ENCODE assay signal across 15 cellular contexts in the genomic region with DNA sequence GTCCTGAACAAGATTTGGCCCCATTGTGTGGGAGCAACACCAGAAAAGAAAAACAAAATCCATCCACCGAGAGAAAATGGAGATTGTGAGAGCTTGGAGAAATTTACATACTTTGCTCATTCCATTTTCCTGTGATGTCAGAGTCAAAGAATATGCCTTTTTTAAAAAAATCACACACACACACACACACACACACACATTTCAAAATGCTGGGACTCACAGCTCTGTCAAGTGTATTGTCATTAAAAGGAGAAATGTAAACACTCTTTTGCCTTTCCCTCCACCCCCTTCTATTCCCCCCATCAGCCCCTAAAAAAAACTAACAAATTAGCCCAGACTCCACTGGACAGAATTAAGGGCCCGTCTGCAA. TPM values are rescaled to one million over a fixed set of nuclear protein-coding genes. Genes with fewer than 3 reads are reported as not detected.
DNase-seq lines count a peak whose midpoint lies in the region; ATAC-seq, FAIRE-seq and TF ChIP-seq lines count a peak whose summit lies in the region.
"Had no signal": no experiment of that assay in that cellular context is flagged by ENCODE, and none has a peak within 500 bp of the region (broad histone marks: within the 10 kb centered on the region; RNA-seq: fewer than 3 reads in every experiment).

No MANE protein-coding gene starts in this region.

- peak overlapping the region; percentile 45 for H2AFZ ChIP-seq in keratinocyte (ENCODE audit: control insufficient read depth, low read length)

- TF ChIP-seq CTCF in HFFc6 (IDR thresholded peaks at IDR 0.05) (no peak), body of pancreas (IDR thresholded peaks at IDR 0.05) (no peak), keratinocyte (optimal IDR thresholded peaks at IDR 0.05 in 1 of 3, IDR thresholded peaks at IDR 0.05 in 1 of 3, conservative IDR thresholded peaks at IDR 0.05 in 1 of 3; ENCODE audit: extremely low read depth in 1 of 3, insufficient read depth in 2 of 3, low read length in 3 of 3) (no peak), thyroid gland (IDR thresholded peaks at IDR 0.05) (no peak)

- no peak for FAIRE-seq in keratinocyte (lab: Jason Lieb, UNC)

- ATAC-seq in body of pancreas (no peak), GM18873 (IDR thresholded peaks at IDR 0.05; ENCODE audit: low FRiP score, unreplicated experiment) (no peak)
- ATAC-seq: stimulated activated memory B cell treated with anti-CD40 and anti-IgM and Interleukin-4, amounts not matched to agents 10 μg/mL and 1 μg/mL and 100 μg/mL, for 72 hours had no signal

- TF ChIP-seq POLR2A in body of pancreas (IDR thresholded peaks at IDR 0.05) (no peak), thyroid gland (IDR thresholded peaks at IDR 0.05) (no peak)

- H3K79me2 ChIP-seq in keratinocyte (ENCODE audit: control insufficient read depth, insufficient read depth, low read length), result no peaks in the 10 kb centered on the region

- dilution Hi-C loops in keratinocyte (cut with MboI; ENCODE audit: extremely low pct_ligation_motif_present, low sequenced_read_pairs), result no loop called here

- H3K27ac Mint-ChIP-seq in HFFc6, result peak overlapping the region; percentile 79
- H3K27ac Mint-ChIP-seq: CD4-positive, CD25-positive, alpha-beta regulatory T cell; stimulated activated memory B cell treated with anti-CD40 and anti-IgM and Interleukin-4, amounts not matched to agents 10 μg/mL and 1 μg/mL and 100 μg/mL, for 72 hours had no signal

- H3K4me2 ChIP-seq in keratinocyte (ENCODE audit: control insufficient read depth, extremely low read depth, insufficient read depth, low read depth, low read length), result no peak overlapping the region
- H3K4me2 ChIP-seq: KMS-11 had no signal

- peaks cover 6% of the 10 kb centered on the region for H3K36me3 Mint-ChIP-seq in HFFc6 (ENCODE audit: low read depth)
- H3K36me3 Mint-ChIP-seq: CD4-positive, CD25-positive, alpha-beta regulatory T cell; stimulated activated memory B cell treated with anti-CD40 and anti-IgM and Interleukin-4, amounts not matched to agents 10 μg/mL and 1 μg/mL and 100 μg/mL, for 72 hours had no signal

- H3K4me3 Mint-ChIP-seq in HFFc6, result peak overlapping the region; percentile 35; the same call in 1 of the 2 replicates
- H3K4me3 Mint-ChIP-seq: CD4-positive, CD25-positive, alpha-beta regulatory T cell; stimulated activated memory B cell treated with anti-CD40 and anti-IgM and Interleukin-4, amounts not matched to agents 10 μg/mL and 1 μg/mL and 100 μg/mL, for 72 hours had no signal

- H4K20me1 ChIP-seq in keratinocyte (ENCODE audit: control insufficient read depth, extremely low read depth, insufficient read depth, low read length), result no peaks in the 10 kb centered on the region

- peaks cover 56% of the 10 kb centered on the region for H3K4me1 ChIP-seq in body of pancreas
- H3K4me1 ChIP-seq in keratinocyte (ENCODE audit: control insufficient read depth, extremely low read depth, insufficient read depth, low read length), result peaks cover 41% of the 10 kb centered on the region
- peaks cover 62 to 74% of the 10 kb centered on the region in 2 donors for H3K4me1 ChIP-seq in thyroid gland

- no peaks in the 10 kb centered on the region for H3K9me1 ChIP-seq in keratinocyte (ENCODE audit: control insufficient read depth, extremely low read depth, insufficient read depth, low read length)

- DNase-seq in HFFc6, result no peak
- DNase-seq in body of pancreas, result no peak
- no peak for DNase-seq in keratinocyte (ENCODE audit: low read depth, low spot score)
- DNase-seq in thyroid gland, result no peak
- no peak for DNase-seq in NCI-H526 (lab: John Stamatoyannopoulos, UW)
- no peak for DNase-seq in KG1 (lab: John Stamatoyannopoulos, UW)
- DNase-seq: activated CD4-positive, alpha-beta T cell treated with anti-CD3 and anti-CD28 coated beads, Interleukin-2, amount 50 U/mL, for 4 hours; CD4-positive, CD25-positive, alpha-beta regulatory T cell; mammary epithelial cell; NCI-H1105 treated with DMSO at 0.1 percent for 48 hours; NCI-H345 had no signal

- H3K9ac ChIP-seq in keratinocyte (ENCODE audit: control insufficient read depth, extremely low read depth, insufficient read depth, low read length), result peak overlapping the region; percentile 58
- H3K9ac ChIP-seq: KMS-11 had no signal

- peaks cover 80% of the 10 kb centered on the region for H3K4me1 Mint-ChIP-seq in HFFc6 (ENCODE audit: low read depth)
- H3K4me1 Mint-ChIP-seq: CD4-positive, CD25-positive, alpha-beta regulatory T cell; stimulated activated memory B cell treated with anti-CD40 and anti-IgM and Interleukin-4, amounts not matched to agents 10 μg/mL and 1 μg/mL and 100 μg/mL, for 72 hours had no signal

- peaks cover 1% of the 10 kb centered on the region; the same call in 1 of the 2 replicates for H3K27me3 Mint-ChIP-seq in HFFc6 (ENCODE audit: insufficient read depth)
- H3K27me3 Mint-ChIP-seq: CD4-positive, CD25-positive, alpha-beta regulatory T cell had no signal

- H3K9me3 Mint-ChIP-seq in HFFc6, result peaks cover 10% of the 10 kb centered on the region

- H3K9me3 ChIP-seq in body of pancreas, result no peaks in the 10 kb centered on the region
- H3K9me3 ChIP-seq in keratinocyte (ENCODE audit: control insufficient read depth, low read depth, low read length), result peaks cover 5% of the 10 kb centered on the region
- H3K9me3 ChIP-seq in thyroid gland, result no peaks in the 10 kb centered on the region
- H3K9me3 ChIP-seq: adrenal gland had no signal

- H3K36me3 ChIP-seq in body of pancreas (replicated peaks in 1 of 2; ENCODE audit: insufficient read depth in 1 of 2, low read depth in 2 of 2), result no peaks in the 10 kb centered on the region
- H3K36me3 ChIP-seq in keratinocyte (ENCODE audit: control insufficient read depth in 2 of 2, extremely low read depth in 1 of 2, insufficient read depth in 2 of 2, low read length in 2 of 2), result no peaks in the 10 kb centered on the region
- H3K36me3 ChIP-seq in thyroid gland, result no peaks in the 10 kb centered on the region
- H3K36me3 ChIP-seq: adrenal gland had no signal

- H3K27me3 ChIP-seq in body of pancreas (peaks cover 0 to 6% of the 10 kb centered on the region in 2 donors), keratinocyte (ENCODE audit: control insufficient read depth, extremely low read depth, insufficient read depth, low read length) (no peaks in the 10 kb centered on the region), thyroid gland (no peaks in the 10 kb centered on the region)
- H3K27me3 ChIP-seq: adrenal gland had no signal

- H3K27ac ChIP-seq in body of pancreas (peak overlapping the region; percentile 50 to 71 (median 61)), keratinocyte (ENCODE audit: control insufficient read depth, insufficient read depth, low read length) (peak overlapping the region; percentile 47), thyroid gland (peak overlapping the region; percentile 70 to 94 (median 86))
- H3K27ac ChIP-seq: KMS-11 had no signal

- H3K4me3 ChIP-seq in body of pancreas, result no peak overlapping the region
- no peak overlapping the region for H3K4me3 ChIP-seq in keratinocyte (ENCODE audit: control insufficient read depth in 2 of 3, extremely low read depth in 1 of 3, insufficient read depth in 2 of 3, low read depth in 1 of 3, low read length in 3 of 3)
- H3K4me3 ChIP-seq in thyroid gland (replicated peaks in 1 of 3), result no peak overlapping the region
- H3K4me3 ChIP-seq: adrenal gland had no signal

- intact Hi-C loops in body of pancreas (cut with DNase I), result no loop called here
- intact Hi-C loops in thyroid gland (cut with DNase I), result no loop called here

- 8 to 21% methylated on average over 2 of the region's 2 CpGs for WGBS in body of pancreas, 2 donors
- 33 to 37% methylated on average over 2 of the region's 2 CpGs for whole genome bisulfite sequencing in thyroid gland, 2 donors

RNA-seq across cellular contexts. Expression of a gene that starts 52.4 kb away (rescaled TPM):
- total RNA-seq in HFFc6 (2021; fragmentation: NEBNext Ultra II Directional; extraction: Animal tissue kit (Norgen Biotek cat#: 25700)), result under 1 TPM; 0.11 to 0.30 (median 0.12) TPM
- total RNA-seq in body of pancreas, result not detected
- not detected in 3 replicates for polyA plus RNA-seq in keratinocyte
- not detected for polyA plus RNA-seq in keratinocyte (2011; ENCODE audit: low read depth)
- polyA plus RNA-seq in keratinocyte (2011; cell fraction: cytosol; rRNA removed), result not detected in 2 replicates
- polyA plus RNA-seq in keratinocyte (2011; cell fraction: nucleus; rRNA removed), result not detected in 2 replicates
- not detected in 2 replicates for polyA plus RNA-seq in keratinocyte (2012; ENCODE audit: low replicate concordance)
- not detected in 3 replicates for polyA minus RNA-seq in keratinocyte
- polyA minus RNA-seq in keratinocyte (2011; cell fraction: cytosol; rRNA and poly(A)+ RNA removed), result not detected
- not detected in 2 replicates for polyA minus RNA-seq in keratinocyte (2011; cell fraction: nucleus; rRNA and poly(A)+ RNA removed)
- total RNA-seq in thyroid gland, result not detected
- total RNA-seq: CD4-positive, CD25-positive, alpha-beta regulatory T cell; mammary epithelial cell had no signal
- polyA plus RNA-seq: adrenal gland; CD4-positive, CD25-positive, alpha-beta regulatory T cell; mammary epithelial cell had no signal
